ENCODE assay signal across 9 cellular contexts in genomic region chr10:62373995-62374861, GRCh38. TPM values are rescaled to one million over a fixed set of nuclear protein-coding genes. Genes with fewer than 3 reads are reported as not detected.
A peak's percentile ranks its signal among the peaks of the same experiment; 100 is the strongest.
DNase-seq lines count a peak whose midpoint lies in the region; ATAC-seq and TF ChIP-seq lines count a peak whose summit lies in the region.
"Had no signal": no experiment of that assay in that cellular context is flagged by ENCODE, and none has a peak within 500 bp of the region (broad histone marks: within the 10 kb centered on the region; RNA-seq: fewer than 3 reads in every experiment).

Gene ZNF365, plus strand, starts transcription at chr10:62374369. Its CDS starts 1,825 bp downstream, at chr10:62376194.

- H3K27ac ChIP-seq in PC-3 (ENCODE audit: low read length) (no peak within 1 kb of the TSS), ovary (no peak within 1 kb of the TSS), aorta (ENCODE audit: low read depth in 1 of 2, low read length in 2 of 2) (no peak within 1 kb of the TSS)

- H3K4me2 ChIP-seq in PC-3 (ENCODE audit: low read length), result peak within 1 kb of the TSS; percentile 82

- H3F3A ChIP-seq in PC-3 (ENCODE audit: low read length, unreplicated experiment), result peaks cover 2% of the 10 kb centered on the region

- WGBS in ovary, 3 donors, result 1 to 3% (median 2%) methylated on average over 37 to 73 of the region's 73 CpGs
- WGBS in aorta, 2 donors, result 1% methylated on average over 59 to 73 of the region's 73 CpGs

- ATAC-seq in GM18868 (IDR thresholded peaks at IDR 0.05; ENCODE audit: unreplicated experiment) (peak; percentile 48), PC-3 (peak; percentile 79), Right ventricle myocardium superior (ENCODE audit: poor library complexity) (peak; percentile 75), aorta (ENCODE audit: low FRiP score) (peak; percentile 65), GM18909 (IDR thresholded peaks at IDR 0.05; ENCODE audit: poor library complexity, unreplicated experiment) (no peak), HG03139 (IDR thresholded peaks at IDR 0.05; ENCODE audit: unreplicated experiment) (no peak)

- CTCF ChIA-PET in PC-3 (lab: Charles Lee), result interaction anchor here (0.6 to 0.7 kb wide), 2 partner anchors 40 to 118 kb away, joined by 9 to 11 read pairs; no protein-coding TSS in a partner anchor

- no peaks in the 10 kb centered on the region for H3K9me2 ChIP-seq in PC-3 (replicated peaks; ENCODE audit: low read length)

- DNase-seq in PC-3, result peak; percentile 89
- peak; percentile 41 for DNase-seq in activated naive CD4-positive, alpha-beta T cell treated with anti-CD3 and anti-CD28 coated beads, Interleukin-2, amount 50 U/mL, for 16 hours
- peak; percentile 43 for DNase-seq in Right ventricle myocardium superior
- DNase-seq in ovary, result peak in 3 of 5 donors; percentile 18 to 42 (median 33)
- peak; percentile 60 to 82 for DNase-seq in aorta

- H2AFZ ChIP-seq in PC-3 (ENCODE audit: low read length), result peak within 1 kb of the TSS; percentile 91

- POLR2A ChIA-PET in PC-3 (lab: Charles Lee; ENCODE audit: unreplicated experiment), result interaction anchor here (0.7 kb wide), 1 partner anchor 106 kb away, joined by 3 read pairs; the partner anchor contains the start of gene RTKN2

- no peaks in the 10 kb centered on the region for H4K20me1 ChIP-seq in PC-3 (ENCODE audit: low read length)

- no peaks in the 10 kb centered on the region for H3K27me3 ChIP-seq in PC-3 (ENCODE audit: low read length)
- H3K27me3 ChIP-seq in ovary, result no peaks in the 10 kb centered on the region
- H3K27me3 ChIP-seq in aorta (ENCODE audit: control insufficient read depth in 1 of 2, insufficient read depth in 2 of 2, low read length in 1 of 2), result no peaks in the 10 kb centered on the region

- H3K4me3 ChIP-seq in PC-3 (ENCODE audit: low read length), result peak within 1 kb of the TSS; percentile 75
- H3K4me3 ChIP-seq in ovary, result peak within 1 kb of the TSS; percentile 38
- H3K4me3 ChIP-seq in aorta (ENCODE audit: low read length in 2 of 2), result peak within 1 kb of the TSS; percentile 64 to 84

- no TSS peak for BruUV-seq in PC-3 (replicated peaks; lab: Mats Ljungman, UMichigan)

- H3K9ac ChIP-seq in PC-3 (ENCODE audit: low read length), result peak within 1 kb of the TSS; percentile 62

- H3K36me3 ChIP-seq in PC-3 (ENCODE audit: low read depth, low read length) (no peaks in the 10 kb centered on the region), ovary (no peaks in the 10 kb centered on the region), aorta (ENCODE audit: control insufficient read depth in 1 of 2, insufficient read depth in 2 of 2, low read length in 1 of 2) (no peaks in the 10 kb centered on the region)

- H3K4me1 ChIP-seq in PC-3 (ENCODE audit: insufficient read depth, low read length), result peaks cover 45% of the 10 kb centered on the region
- peaks cover 1% of the 10 kb centered on the region for H3K4me1 ChIP-seq in ovary (ENCODE audit: insufficient read depth)
- no peaks in the 10 kb centered on the region for H3K4me1 ChIP-seq in aorta (ENCODE audit: control insufficient read depth in 1 of 2, insufficient read depth in 2 of 2, low read length in 2 of 2)

- H3K9me3 ChIP-seq in PC-3 (ENCODE audit: low read length), result no peaks in the 10 kb centered on the region
- no peaks in the 10 kb centered on the region for H3K9me3 ChIP-seq in ovary
- H3K9me3 ChIP-seq in aorta (ENCODE audit: control insufficient read depth, low read length), result no peaks in the 10 kb centered on the region

- TF ChIP-seq CTCF in PC-3 (conservative IDR thresholded peaks at IDR 0.05; ENCODE audit: low read depth, low read length), result no peak; the same call in 1 of the 2 replicates
- no peak for TF ChIP-seq CTCF in ovary (IDR thresholded peaks at IDR 0.05)

- peaks cover 42% of the 10 kb centered on the region for H3K79me2 ChIP-seq in PC-3 (ENCODE audit: low read length)

- no peak for TF ChIP-seq EP300 in ovary (IDR thresholded peaks at IDR 0.05)

- TF ChIP-seq POLR2A in ovary (IDR thresholded peaks at IDR 0.05), result no peak

- intact Hi-C loops in PC-3 (cut with micrococcal nuclease) (loop anchor here (2.0 kb wide), 1 partner anchor 41 kb away; no protein-coding TSS in a partner anchor), Right ventricle myocardium superior (cut with DNase I) (no loop called here), ovary (cut with DNase I) (no loop called here), aorta (cut with DNase I) (loop anchor here in 1 of 2 donors (5.0 kb wide), 1 partner anchor 58 kb away; no protein-coding TSS in a partner anchor)

RNA-seq across cellular contexts. Expression of gene ZNF365, which starts in this region (rescaled TPM):
- total RNA-seq in PC-3 (2014; rRNA removed) (19.0 and 20.2 TPM in 2 replicates), Right ventricle myocardium superior (not detected), ovary (1 to 10 TPM in 2 of 7 donors, under 1 TPM in 5; 0.20 to 1.6 (median 0.45) TPM), aorta (1 to 10 TPM; 1.1 to 2.4 TPM)
- polyA plus RNA-seq in ovary (under 1 TPM; 0.16 to 0.80 TPM), aorta (1 to 10 TPM in 1 of 2 donors, under 1 TPM in 1; 0.87 to 1.3 TPM)
- total RNA-seq: dermis microvascular lymphatic vessel endothelial cell had no signal

Comparison
In these comparisons a context has a peak if more than half of its experiments do, and no peak if none do; other contexts are left out.
1. Peak in DNase-seq and ATAC-seq in Right ventricle myocardium superior; RNA of the gene not detected or under 1 TPM.
2. ATAC-seq: peak in GM18868 (single experiment), PC-3 (single experiment) and aorta (single experiment); none in GM18909 (single experiment) and HG03139 (single experiment).
3. DNase-seq: peak in every context shown above with its lines; median percentile 89 in PC-3; 71 in aorta; 43 in Right ventricle myocardium superior; 41 in activated naive CD4-positive, alpha-beta T cell treated with anti-CD3 and anti-CD28 coated beads, Interleukin-2, amount 50 U/mL, for 16 hours; 33 in ovary.
4. Peak in every context shown above with its lines, with median percentiles within 50 percentile points of each other: H3K4me3 ChIP-seq.